In genomic region chr15:95874625-95875024, GRCh38 we compare ENCODE assay signal across 13 cellular contexts.
DNase-seq lines count a peak whose midpoint lies in the region; ATAC-seq and TF ChIP-seq lines count a peak whose summit lies in the region.
"Had no signal": no experiment of that assay in that cellular context is flagged by ENCODE, and none has a peak within 500 bp of the region (broad histone marks: within the 10 kb centered on the region; RNA-seq: fewer than 3 reads in every experiment).

No MANE protein-coding gene starts in this region.

- H3K9me2 ChIP-seq in hepatocyte (replicated peaks; ENCODE audit: insufficient read depth): no peaks in the 10 kb centered on the region

- H3K27me3 ChIP-seq in HL-60 (ENCODE audit: insufficient read depth, poor library complexity, severe bottlenecking) (no peaks in the 10 kb centered on the region), ascending aorta (no peaks in the 10 kb centered on the region), hepatocyte (no peaks in the 10 kb centered on the region), thoracic aorta (replicated peaks; ENCODE audit: insufficient read depth) (no peaks in the 10 kb centered on the region)

- H3K27ac ChIP-seq in HL-60 (replicated peaks) (peak overlapping the region; percentile 82), ascending aorta (peak overlapping the region; percentile 74 to 76), hepatocyte (peak overlapping the region; percentile 48), thoracic aorta (peak overlapping the region; percentile 59 to 64)
- H3K27ac ChIP-seq: parathyroid adenoma, RWPE1 had no signal

- no peaks in the 10 kb centered on the region for H3K79me2 ChIP-seq in hepatocyte
- H3K79me2 ChIP-seq: parathyroid adenoma had no signal

- H4K20me1 ChIP-seq in hepatocyte (ENCODE audit: insufficient read depth, poor library complexity, severe bottlenecking): no peaks in the 10 kb centered on the region

- no peaks in the 10 kb centered on the region for H3K36me3 ChIP-seq in ascending aorta
- no peaks in the 10 kb centered on the region for H3K36me3 ChIP-seq in hepatocyte (replicated peaks; ENCODE audit: insufficient read depth, low read depth)
- H3K36me3 ChIP-seq in thoracic aorta: no peaks in the 10 kb centered on the region

- TF ChIP-seq CTCF in HL-60 (IDR thresholded peaks at IDR 0.05; ENCODE audit: insufficient read depth, low read length) (no peak), ascending aorta (IDR thresholded peaks at IDR 0.05) (no peak), hepatocyte (IDR thresholded peaks at IDR 0.05; ENCODE audit: poor library complexity) (no peak), thoracic aorta (IDR thresholded peaks at IDR 0.05) (no peak)

- H3K4me2 ChIP-seq in hepatocyte: no peak overlapping the region

- intact Hi-C loops in ascending aorta (cut with DNase I): loop anchor here (10.0 kb wide), 2 partner anchors 460 to 610 kb away; partner anchors contain the start of gene NR2F2

- H2AFZ ChIP-seq in hepatocyte: no peak overlapping the region
- H2AFZ ChIP-seq: parathyroid adenoma had no signal

- H3K4me1 ChIP-seq in ascending aorta: peaks cover 3 to 4% of the 10 kb centered on the region in 2 donors
- H3K4me1 ChIP-seq in hepatocyte (ENCODE audit: insufficient read depth): peaks cover 7% of the 10 kb centered on the region
- H3K4me1 ChIP-seq in thoracic aorta (ENCODE audit: control insufficient read depth in 1 of 2, low read depth in 2 of 2): peaks cover 0 to 20% of the 10 kb centered on the region in 2 donors
- H3K4me1 ChIP-seq: parathyroid adenoma had no signal

- ATAC-seq in thoracic aorta (ENCODE audit: insufficient number of reproducible peaks, low FRiP score, low read depth) (no peak), HG03097 (IDR thresholded peaks at IDR 0.05; ENCODE audit: low FRiP score, unreplicated experiment) (no peak)

- H3K4me3 ChIP-seq in HL-60 (replicated peaks; ENCODE audit: insufficient read depth, low read length) (no peak overlapping the region), ascending aorta (no peak overlapping the region), hepatocyte (no peak overlapping the region), thoracic aorta (no peak overlapping the region)

- DNase-seq in HL-60 (ENCODE audit: low read depth in 1 of 2, low spot score in 1 of 2) (no peak), ascending aorta (ENCODE audit: low spot score in 2 of 2) (no peak), hepatocyte (ENCODE audit: low spot score) (no peak), thoracic aorta (ENCODE audit: low spot score) (no peak), COLO829 (ENCODE audit: low spot score) (no peak)
- DNase-seq in activated CD4-positive, CD25-positive, alpha-beta regulatory T cell treated with anti-CD3 and anti-CD28 coated beads, Interleukin-2, amount 50 U/mL, for 72 hours: no peak
- DNase-seq: amygdala; NCI-H1694; NCI-H2227 treated with DMSO at 0.1 percent for 48 hours; stimulated activated CD4-positive, alpha-beta T cell treated with anti-CD3 and anti-CD28 coated beads, Interleukin-2, amount 100 ng/mL, for 48 hours had no signal

- H3K9me3 ChIP-seq in ascending aorta (no peaks in the 10 kb centered on the region), hepatocyte (ENCODE audit: low read depth) (no peaks in the 10 kb centered on the region), thoracic aorta (no peaks in the 10 kb centered on the region)
